In the genomic region with DNA sequence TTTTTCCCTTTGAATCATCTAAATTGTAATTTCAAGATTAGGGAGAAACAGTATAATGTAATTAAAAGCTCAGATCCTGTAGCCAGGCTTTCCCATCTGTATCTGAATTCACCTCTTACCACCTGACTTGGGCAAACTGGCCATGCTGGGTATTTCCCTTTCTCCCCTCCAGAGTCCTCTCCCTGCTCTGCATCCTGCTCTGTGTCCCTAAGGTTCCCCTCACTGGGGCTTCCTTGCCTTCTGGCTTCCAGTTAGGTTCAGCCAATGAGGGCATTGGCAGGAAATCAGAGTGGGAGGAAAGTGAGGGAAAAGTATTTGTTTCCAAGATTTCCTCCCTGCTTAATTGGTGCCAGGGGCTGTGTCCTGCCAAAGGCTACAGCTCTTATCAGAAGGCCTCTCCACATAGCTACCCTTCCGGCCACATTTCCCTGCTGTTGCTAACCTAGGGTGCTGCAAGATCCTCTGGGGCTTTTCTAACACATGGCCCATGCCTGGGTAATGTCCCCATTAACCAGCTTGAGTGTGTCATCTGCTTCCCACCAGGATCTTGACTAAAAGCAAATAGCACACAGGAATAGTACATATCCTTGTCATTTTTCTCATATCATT, we compare ENCODE assay signal across 1 cellular context.
TF ChIP-seq lines count a peak whose summit lies in the region.

No MANE protein-coding gene starts in this region.

TF ChIP-seq in H1, 55 proteins besides CTCF, POLR2A, EP300 and RAD21:
- TF ChIP-seq TAF1 (IDR thresholded peaks at IDR 0.05; ENCODE audit: low read depth, low read length), result no peak
- no peak for TF ChIP-seq SAP30 (IDR thresholded peaks at IDR 0.05; ENCODE audit: insufficient read depth, insufficient replicate concordance, low read length)
- no peak for TF ChIP-seq SUZ12 (IDR thresholded peaks at IDR 0.05; ENCODE audit: low read length)
- TF ChIP-seq TBP (IDR thresholded peaks at IDR 0.05; ENCODE audit: low read depth, low read length), result no peak
- TF ChIP-seq, protein P1, sequence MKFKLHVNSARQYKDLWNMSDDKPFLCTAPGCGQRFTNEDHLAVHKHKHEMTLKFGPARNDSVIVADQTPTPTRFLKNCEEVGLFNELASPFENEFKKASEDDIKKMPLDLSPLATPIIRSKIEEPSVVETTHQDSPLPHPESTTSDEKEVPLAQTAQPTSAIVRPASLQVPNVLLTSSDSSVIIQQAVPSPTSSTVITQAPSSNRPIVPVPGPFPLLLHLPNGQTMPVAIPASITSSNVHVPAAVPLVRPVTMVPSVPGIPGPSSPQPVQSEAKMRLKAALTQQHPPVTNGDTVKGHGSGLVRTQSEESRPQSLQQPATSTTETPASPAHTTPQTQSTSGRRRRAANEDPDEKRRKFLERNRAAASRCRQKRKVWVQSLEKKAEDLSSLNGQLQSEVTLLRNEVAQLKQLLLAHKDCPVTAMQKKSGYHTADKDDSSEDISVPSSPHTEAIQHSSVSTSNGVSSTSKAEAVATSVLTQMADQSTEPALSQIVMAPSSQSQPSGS (IDR thresholded peaks at IDR 0.05; ENCODE audit: low read length), result no peak
- TF ChIP-seq, protein P2, sequence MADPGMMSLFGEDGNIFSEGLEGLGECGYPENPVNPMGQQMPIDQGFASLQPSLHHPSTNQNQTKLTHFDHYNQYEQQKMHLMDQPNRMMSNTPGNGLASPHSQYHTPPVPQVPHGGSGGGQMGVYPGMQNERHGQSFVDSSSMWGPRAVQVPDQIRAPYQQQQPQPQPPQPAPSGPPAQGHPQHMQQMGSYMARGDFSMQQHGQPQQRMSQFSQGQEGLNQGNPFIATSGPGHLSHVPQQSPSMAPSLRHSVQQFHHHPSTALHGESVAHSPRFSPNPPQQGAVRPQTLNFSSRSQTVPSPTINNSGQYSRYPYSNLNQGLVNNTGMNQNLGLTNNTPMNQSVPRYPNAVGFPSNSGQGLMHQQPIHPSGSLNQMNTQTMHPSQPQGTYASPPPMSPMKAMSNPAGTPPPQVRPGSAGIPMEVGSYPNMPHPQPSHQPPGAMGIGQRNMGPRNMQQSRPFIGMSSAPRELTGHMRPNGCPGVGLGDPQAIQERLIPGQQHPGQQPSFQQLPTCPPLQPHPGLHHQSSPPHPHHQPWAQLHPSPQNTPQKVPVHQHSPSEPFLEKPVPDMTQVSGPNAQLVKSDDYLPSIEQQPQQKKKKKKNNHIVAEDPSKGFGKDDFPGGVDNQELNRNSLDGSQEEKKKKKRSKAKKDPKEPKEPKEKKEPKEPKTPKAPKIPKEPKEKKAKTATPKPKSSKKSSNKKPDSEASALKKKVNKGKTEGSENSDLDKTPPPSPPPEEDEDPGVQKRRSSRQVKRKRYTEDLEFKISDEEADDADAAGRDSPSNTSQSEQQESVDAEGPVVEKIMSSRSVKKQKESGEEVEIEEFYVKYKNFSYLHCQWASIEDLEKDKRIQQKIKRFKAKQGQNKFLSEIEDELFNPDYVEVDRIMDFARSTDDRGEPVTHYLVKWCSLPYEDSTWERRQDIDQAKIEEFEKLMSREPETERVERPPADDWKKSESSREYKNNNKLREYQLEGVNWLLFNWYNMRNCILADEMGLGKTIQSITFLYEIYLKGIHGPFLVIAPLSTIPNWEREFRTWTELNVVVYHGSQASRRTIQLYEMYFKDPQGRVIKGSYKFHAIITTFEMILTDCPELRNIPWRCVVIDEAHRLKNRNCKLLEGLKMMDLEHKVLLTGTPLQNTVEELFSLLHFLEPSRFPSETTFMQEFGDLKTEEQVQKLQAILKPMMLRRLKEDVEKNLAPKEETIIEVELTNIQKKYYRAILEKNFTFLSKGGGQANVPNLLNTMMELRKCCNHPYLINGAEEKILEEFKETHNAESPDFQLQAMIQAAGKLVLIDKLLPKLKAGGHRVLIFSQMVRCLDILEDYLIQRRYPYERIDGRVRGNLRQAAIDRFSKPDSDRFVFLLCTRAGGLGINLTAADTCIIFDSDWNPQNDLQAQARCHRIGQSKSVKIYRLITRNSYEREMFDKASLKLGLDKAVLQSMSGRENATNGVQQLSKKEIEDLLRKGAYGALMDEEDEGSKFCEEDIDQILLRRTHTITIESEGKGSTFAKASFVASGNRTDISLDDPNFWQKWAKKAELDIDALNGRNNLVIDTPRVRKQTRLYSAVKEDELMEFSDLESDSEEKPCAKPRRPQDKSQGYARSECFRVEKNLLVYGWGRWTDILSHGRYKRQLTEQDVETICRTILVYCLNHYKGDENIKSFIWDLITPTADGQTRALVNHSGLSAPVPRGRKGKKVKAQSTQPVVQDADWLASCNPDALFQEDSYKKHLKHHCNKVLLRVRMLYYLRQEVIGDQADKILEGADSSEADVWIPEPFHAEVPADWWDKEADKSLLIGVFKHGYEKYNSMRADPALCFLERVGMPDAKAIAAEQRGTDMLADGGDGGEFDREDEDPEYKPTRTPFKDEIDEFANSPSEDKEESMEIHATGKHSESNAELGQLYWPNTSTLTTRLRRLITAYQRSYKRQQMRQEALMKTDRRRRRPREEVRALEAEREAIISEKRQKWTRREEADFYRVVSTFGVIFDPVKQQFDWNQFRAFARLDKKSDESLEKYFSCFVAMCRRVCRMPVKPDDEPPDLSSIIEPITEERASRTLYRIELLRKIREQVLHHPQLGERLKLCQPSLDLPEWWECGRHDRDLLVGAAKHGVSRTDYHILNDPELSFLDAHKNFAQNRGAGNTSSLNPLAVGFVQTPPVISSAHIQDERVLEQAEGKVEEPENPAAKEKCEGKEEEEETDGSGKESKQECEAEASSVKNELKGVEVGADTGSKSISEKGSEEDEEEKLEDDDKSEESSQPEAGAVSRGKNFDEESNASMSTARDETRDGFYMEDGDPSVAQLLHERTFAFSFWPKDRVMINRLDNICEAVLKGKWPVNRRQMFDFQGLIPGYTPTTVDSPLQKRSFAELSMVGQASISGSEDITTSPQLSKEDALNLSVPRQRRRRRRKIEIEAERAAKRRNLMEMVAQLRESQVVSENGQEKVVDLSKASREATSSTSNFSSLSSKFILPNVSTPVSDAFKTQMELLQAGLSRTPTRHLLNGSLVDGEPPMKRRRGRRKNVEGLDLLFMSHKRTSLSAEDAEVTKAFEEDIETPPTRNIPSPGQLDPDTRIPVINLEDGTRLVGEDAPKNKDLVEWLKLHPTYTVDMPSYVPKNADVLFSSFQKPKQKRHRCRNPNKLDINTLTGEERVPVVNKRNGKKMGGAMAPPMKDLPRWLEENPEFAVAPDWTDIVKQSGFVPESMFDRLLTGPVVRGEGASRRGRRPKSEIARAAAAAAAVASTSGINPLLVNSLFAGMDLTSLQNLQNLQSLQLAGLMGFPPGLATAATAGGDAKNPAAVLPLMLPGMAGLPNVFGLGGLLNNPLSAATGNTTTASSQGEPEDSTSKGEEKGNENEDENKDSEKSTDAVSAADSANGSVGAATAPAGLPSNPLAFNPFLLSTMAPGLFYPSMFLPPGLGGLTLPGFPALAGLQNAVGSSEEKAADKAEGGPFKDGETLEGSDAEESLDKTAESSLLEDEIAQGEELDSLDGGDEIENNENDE (IDR thresholded peaks at IDR 0.05; ENCODE audit: insufficient replicate concordance, low read length), result no peak
- TF ChIP-seq TEAD4 (IDR thresholded peaks at IDR 0.05; ENCODE audit: low read depth, low read length), result no peak
- TF ChIP-seq EGR1 (IDR thresholded peaks at IDR 0.05; ENCODE audit: borderline replicate concordance, low read depth, low read length), result no peak
- TF ChIP-seq SIX5 (IDR thresholded peaks at IDR 0.05; ENCODE audit: low read depth, low read length), result no peak
